In the genomic region with DNA sequence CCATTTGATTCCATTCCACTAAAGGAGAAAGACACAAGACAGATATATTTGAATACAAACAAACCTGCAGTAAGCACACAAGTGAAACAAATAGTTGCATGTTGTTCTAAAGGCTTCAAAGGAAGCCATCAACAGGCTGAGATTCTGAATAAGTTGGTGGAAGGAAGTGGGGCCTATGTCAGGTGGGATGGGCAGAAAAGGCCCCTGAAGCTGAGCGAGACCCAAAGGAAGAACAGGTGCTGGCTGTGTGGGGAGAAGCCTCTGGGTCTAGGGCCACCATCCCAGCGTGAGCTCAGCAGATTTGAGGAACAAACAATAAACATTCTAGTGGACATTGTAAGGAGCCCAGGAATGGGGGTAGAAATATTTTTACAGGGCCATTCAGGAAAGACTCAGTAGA, we compare ENCODE assay signal across 14 cellular contexts.
"Had no signal": no experiment of that assay in that cellular context is flagged by ENCODE, and none has a peak within 500 bp of the region (broad histone marks: within the 10 kb centered on the region; RNA-seq: fewer than 3 reads in every experiment).

No MANE protein-coding gene starts in this region.

- H3K4me1 Mint-ChIP-seq: stimulated activated effector memory CD8-positive, alpha-beta T cell treated with anti-CD3 and anti-CD28 coated beads, Interleukin-12 subunit alpha, Interleukin-12 subunit beta, amount 100 ng/mL, for 72 hours had no signal

- H3K9me3 ChIP-seq: upper lobe of left lung had no signal

- H3K36me3 Mint-ChIP-seq: stimulated activated effector memory CD8-positive, alpha-beta T cell treated with anti-CD3 and anti-CD28 coated beads, Interleukin-12 subunit alpha, Interleukin-12 subunit beta, amount 100 ng/mL, for 72 hours had no signal

- ATAC-seq: left lobe of liver; stimulated activated effector memory CD8-positive, alpha-beta T cell treated with anti-CD3 and anti-CD28 coated beads, Interleukin-12 subunit alpha, Interleukin-12 subunit beta, amount 100 ng/mL, for 72 hours had no signal

- H3K27ac Mint-ChIP-seq: activated CD4-positive, alpha-beta memory T cell treated with anti-CD3 and anti-CD28 coated beads, Interleukin-2, amount 10 ng/mL, durations not matched to agents 7 days and 5 days; stimulated activated effector memory CD8-positive, alpha-beta T cell treated with anti-CD3 and anti-CD28 coated beads, Interleukin-12 subunit alpha, Interleukin-12 subunit beta, amount 100 ng/mL, for 72 hours; T-helper 2 cell treated with Interferon-gamma antibody and Interleukin-4, amounts not matched to agents 5 μg/mL and 100 μg/mL, for 36 hours had no signal

- H3K4me3 Mint-ChIP-seq: activated CD4-positive, alpha-beta memory T cell treated with anti-CD3 and anti-CD28 coated beads, Interleukin-2, amount 10 ng/mL, durations not matched to agents 7 days and 5 days; stimulated activated effector memory CD8-positive, alpha-beta T cell treated with anti-CD3 and anti-CD28 coated beads, Interleukin-12 subunit alpha, Interleukin-12 subunit beta, amount 100 ng/mL, for 72 hours; T-helper 2 cell treated with Interferon-gamma antibody and Interleukin-4, amounts not matched to agents 5 μg/mL and 100 μg/mL, for 36 hours had no signal

- H3K4me1 ChIP-seq: gastroesophageal sphincter, upper lobe of left lung had no signal

- H3K9me3 Mint-ChIP-seq: activated CD4-positive, alpha-beta memory T cell treated with anti-CD3 and anti-CD28 coated beads, Interleukin-2, amount 10 ng/mL, durations not matched to agents 7 days and 5 days; stimulated activated effector memory CD8-positive, alpha-beta T cell treated with anti-CD3 and anti-CD28 coated beads, Interleukin-12 subunit alpha, Interleukin-12 subunit beta, amount 100 ng/mL, for 72 hours had no signal

- H3K27ac ChIP-seq: gastroesophageal sphincter had no signal

- DNase-seq: activated CD4-positive, alpha-beta memory T cell treated with anti-CD3 and anti-CD28 coated beads, Interleukin-2, amount 10 ng/mL, durations not matched to agents 7 days and 5 days; activated CD4-positive, alpha-beta T cell treated with anti-CD3 and anti-CD28 coated beads for 1 hour; activated CD8-positive, alpha-beta memory T cell treated with anti-CD3 and anti-CD28 coated beads, Interleukin-2, amount 50 U/mL, for 48 hours; effector CD8-positive, alpha-beta T cell; islet precursor cell; mesenchymal stem cell; posterior cingulate gyrus; upper lobe of left lung had no signal

- H3K36me3 ChIP-seq: gastroesophageal sphincter, upper lobe of left lung had no signal

- H3K4me3 ChIP-seq: coronary artery, gastroesophageal sphincter, skin epidermis, upper lobe of left lung had no signal

- H3K27me3 ChIP-seq: gastroesophageal sphincter, upper lobe of left lung had no signal
